Comparison of ENCODE assay signal across 8 cellular contexts in the genomic region with DNA sequence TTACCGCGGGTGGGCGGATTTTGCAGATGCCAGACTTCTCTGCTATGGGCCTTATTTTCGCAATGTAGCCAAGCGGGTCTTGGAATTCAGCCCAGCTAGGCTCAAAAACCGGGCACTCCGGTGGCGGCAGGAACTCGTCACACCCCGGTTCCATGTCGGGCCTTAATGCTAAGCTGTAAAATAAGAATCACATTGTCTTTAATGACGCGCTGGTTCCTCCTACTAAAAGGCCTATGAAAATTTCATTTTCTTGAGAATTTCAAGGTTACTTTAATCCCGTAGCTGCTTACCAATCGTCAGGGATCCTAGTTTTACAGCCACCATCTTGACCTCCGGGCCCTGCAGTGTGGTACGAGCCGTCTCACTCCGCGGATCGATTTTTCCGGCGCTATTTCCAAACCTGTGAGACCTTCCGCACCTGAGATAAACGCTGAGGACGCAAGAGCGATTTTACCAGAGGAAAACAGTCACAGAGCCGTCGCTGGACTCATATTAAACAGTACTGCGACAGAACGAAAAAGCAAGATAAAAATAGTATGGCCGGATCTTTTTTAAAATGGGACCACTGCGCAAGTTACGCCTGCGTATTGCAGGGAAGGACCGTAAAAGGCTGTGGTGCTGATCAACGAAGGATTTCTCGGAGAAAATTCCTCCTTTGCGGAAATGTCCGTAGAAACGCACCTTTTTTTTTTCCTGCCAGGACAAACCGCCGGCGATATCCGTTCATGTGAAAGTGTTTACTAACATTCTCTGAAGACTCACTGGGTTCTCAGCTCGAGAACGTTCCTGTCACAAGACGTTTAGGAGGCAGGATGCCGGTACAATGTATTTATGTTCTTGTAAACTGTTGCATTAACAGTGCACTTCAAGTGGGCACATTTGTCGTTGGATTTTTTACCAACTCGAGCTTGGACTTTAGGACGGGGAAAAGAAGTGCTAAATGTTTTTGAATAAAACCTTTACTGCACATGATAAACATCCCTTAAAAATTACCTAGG. TPM values are rescaled to one million over a fixed set of nuclear protein-coding genes. Genes with fewer than 3 reads are reported as not detected.
DNase-seq lines count a peak whose midpoint lies in the region; ATAC-seq lines count a peak whose summit lies in the region.

Gene KDM5D (minus strand): TSS at position 346 of the 998 bp plus-strand sequence. CDS start 192 bp downstream, at position 154.

- in situ Hi-C loops in Caki2 (cut with HindIII; ENCODE audit: low pct_unique_long_range_greater_than_20kb, low sequenced_read_pairs): no loop called here

- ATAC-seq in HG03060 (IDR thresholded peaks at IDR 0.05; ENCODE audit: low read depth, unreplicated experiment): peak; percentile 69

- DNase-seq in Caki2 (ENCODE audit: low read depth): peak; percentile 71
- DNase-seq in T1000 (lab: John Stamatoyannopoulos, UW): peak; percentile 70
- peak; percentile 45 for DNase-seq in epidermal melanocyte (ENCODE audit: insufficient read length, low spot score)
- DNase-seq in putamen (ENCODE audit: low spot score): peak; percentile 64
- DNase-seq in mesenteric fat pad (ENCODE audit: low spot score): no peak
- DNase-seq in SIG-M5 (lab: John Stamatoyannopoulos, UW): no peak
- DNase-seq in NCI-H2227 treated with DMSO at 0.1 percent for 48 hours (lab: John Stamatoyannopoulos, UW): no peak

RNA-seq across cellular contexts. Expression of gene KDM5D, which starts in this region (rescaled TPM):
- 2.5 and 6.6 TPM in 2 replicates for total RNA-seq in Caki2 (2014; rRNA removed; shearing (Covaris generic); ENCODE audit: low replicate concordance)
- total RNA-seq in mesenteric fat pad: not detected

Comparison
In these comparisons a context has a peak if more than half of its experiments do, and no peak if none do; other contexts are left out.
1. DNase-seq: peak in Caki2 (single experiment), T1000 (single experiment), epidermal melanocyte (single experiment) and putamen (single experiment); none in mesenteric fat pad (single experiment), SIG-M5 (single experiment) and NCI-H2227 treated with DMSO at 0.1 percent for 48 hours (single experiment).